12 cellular contexts compared by ENCODE assay signal in genomic region chr11:62842891-62843290, GRCh38. TPM values are rescaled to one million over a fixed set of nuclear protein-coding genes. Genes with fewer than 3 reads are reported as not detected.
A peak's percentile ranks its signal among the peaks of the same experiment; 100 is the strongest.
DNase-seq lines count a peak whose midpoint lies in the region; TF ChIP-seq lines count a peak whose summit lies in the region.
"Not testable (repeated sequence)": the region's sequence is repeated elsewhere in the genome, so short reads cannot be mapped to it uniquely, and the experiment has no call there.
"Had no signal": no experiment of that assay in that cellular context is flagged by ENCODE, and none has a peak within 500 bp of the region (broad histone marks: within the 10 kb centered on the region; RNA-seq: fewer than 3 reads in every experiment).

No MANE protein-coding gene starts in this region.

- TF ChIP-seq CTCF in ascending aorta (IDR thresholded peaks at IDR 0.05); esophagus muscularis mucosa (IDR thresholded peaks at IDR 0.05); liver (IDR thresholded peaks at IDR 0.05; ENCODE audit: low read depth, low read length, missing input control); osteoblast (IDR thresholded peaks at IDR 0.05; ENCODE audit: extremely low read depth, low read depth, low read length): not testable (repeated sequence)

- not testable (repeated sequence) for H3K9me3 ChIP-seq in ascending aorta; esophagus muscularis mucosa; liver (ENCODE audit: control insufficient read depth in 4 of 4, low read length in 3 of 4); osteoblast (ENCODE audit: low read depth, low read length); stomach smooth muscle (ENCODE audit: control insufficient read depth in 2 of 2, low read length in 2 of 2)

- TF ChIP-seq EP300 in esophagus muscularis mucosa (IDR thresholded peaks at IDR 0.05): not testable (repeated sequence)

- H3K27me3 ChIP-seq in ascending aorta; esophagus muscularis mucosa; liver (ENCODE audit: control insufficient read depth in 4 of 4, insufficient read depth in 4 of 4, low read length in 3 of 4); osteoblast (ENCODE audit: insufficient read depth, low read length); stomach smooth muscle (ENCODE audit: control insufficient read depth in 1 of 2, insufficient read depth in 2 of 2, low read length in 2 of 2): not testable (repeated sequence)

- H3K79me2 ChIP-seq in osteoblast (ENCODE audit: insufficient read depth, low read length): peaks cover 15% of the 10 kb centered on the region

- H4K20me1 ChIP-seq in osteoblast (ENCODE audit: insufficient read depth, low read length): not testable (repeated sequence)

- peak; percentile 75 for DNase-seq in NCI-H2227 treated with DMSO at 0.1 percent for 48 hours (lab: John Stamatoyannopoulos, UW)
- DNase-seq in ascending aorta (ENCODE audit: low spot score in 2 of 2); esophagus muscularis mucosa (ENCODE audit: extremely low spot score); osteoblast (ENCODE audit: insufficient read length, low spot score, missing footprints): not testable (repeated sequence)

- TF ChIP-seq RAD21 in liver (IDR thresholded peaks at IDR 0.05): not testable (repeated sequence)

- H2AFZ ChIP-seq in osteoblast (ENCODE audit: low read length): peak overlapping the region; percentile 88

- WGBS in esophagus muscularis mucosa: 82% methylated on average over 9 of the region's 9 CpGs
- WGBS in liver: 94% methylated on average over 9 of the region's 9 CpGs

- peak overlapping the region; percentile 94 to 96 for H3K9ac ChIP-seq in liver (ENCODE audit: low read depth in 1 of 2, low read length in 2 of 2)
- peak overlapping the region; percentile 91 to 96 for H3K9ac ChIP-seq in stomach smooth muscle (ENCODE audit: low read length in 2 of 2)

- intact Hi-C loops in ascending aorta (cut with DNase I): loop anchor here (1.0 to 5.0 kb wide), 3 partner anchors 12 to 296 kb away; partner anchors contain the start of genes AHNAK and SLC3A2
- intact Hi-C loops in esophagus muscularis mucosa (cut with DNase I): not testable (repeated sequence)

- H3K4me1 ChIP-seq in ascending aorta (peaks cover 6 to 13% of the 10 kb centered on the region in 2 donors), esophagus muscularis mucosa (peaks cover 27 to 36% (median 32%) of the 10 kb centered on the region in 4 donors), liver (ENCODE audit: control insufficient read depth in 4 of 4, insufficient read depth in 4 of 4, low read length in 3 of 4) (peaks cover 0 to 23% (median 17%) of the 10 kb centered on the region in 4 donors), osteoblast (ENCODE audit: insufficient read depth, low read length) (peaks cover 21% of the 10 kb centered on the region), stomach smooth muscle (ENCODE audit: control insufficient read depth, insufficient read depth, low read length) (peaks cover 26% of the 10 kb centered on the region)

- H3K4me3 ChIP-seq in GM08714 (ENCODE audit: low read length) (peak overlapping the region; percentile 51; the same call in 1 of the 2 replicates), ascending aorta (peak overlapping the region in 1 of 2 donors; percentile 79), liver (ENCODE audit: low read depth in 1 of 3, low read length in 3 of 3) (peak overlapping the region in 1 of 3 donors; percentile 59), stomach smooth muscle (ENCODE audit: low read length in 2 of 2) (peak overlapping the region; percentile 18 to 76)
- H3K4me3 ChIP-seq in esophagus muscularis mucosa; osteoblast (ENCODE audit: insufficient read depth, low read length): not testable (repeated sequence)

- not testable (repeated sequence) for H3K36me3 ChIP-seq in ascending aorta; esophagus muscularis mucosa; liver (ENCODE audit: control insufficient read depth in 4 of 4, insufficient read depth in 3 of 4, low read depth in 1 of 4, low read length in 3 of 4); osteoblast (ENCODE audit: insufficient read depth, low read length); stomach smooth muscle (ENCODE audit: control insufficient read depth in 2 of 2, insufficient read depth in 2 of 2, low read length in 2 of 2)

- peak overlapping the region; percentile 78 for H3K4me2 ChIP-seq in osteoblast (ENCODE audit: insufficient read depth, low read length)

- H3K27ac ChIP-seq in ascending aorta (peak overlapping the region; percentile 93 to 95), esophagus muscularis mucosa (replicated peaks in 1 of 4) (peak overlapping the region; percentile 94 to 99 (median 98)), liver (ENCODE audit: low read depth in 1 of 2, low read length in 2 of 2) (peak overlapping the region in 1 of 2 donors; percentile 99), osteoblast (ENCODE audit: low read depth, low read length) (peak overlapping the region; percentile 99), stomach smooth muscle (ENCODE audit: low read length) (peak overlapping the region; percentile 92)

- TF ChIP-seq POLR2A in esophagus muscularis mucosa (IDR thresholded peaks at IDR 0.05; ENCODE audit: low read depth): not testable (repeated sequence)

RNA-seq across cellular contexts. Expression of gene WDR74, which starts 3.5 kb away (rescaled TPM):
- total RNA-seq in ascending aorta (28.7 TPM), esophagus muscularis mucosa (10 to 100 TPM; 18.3 to 53.1 (median 48.1) TPM), liver (10 to 100 TPM; 17.1 to 21.5 TPM), osteoblast (31.2 and 34.0 TPM in 2 replicates)
- 10 to 100 TPM; 19.6 to 22.5 TPM for polyA plus RNA-seq in liver

RNA-seq across cellular contexts. Expression of gene TEX54, which starts 10.2 kb away (rescaled TPM):
- total RNA-seq in ascending aorta: not detected
- not detected for total RNA-seq in esophagus muscularis mucosa
- total RNA-seq in liver: not detected
- polyA plus RNA-seq in liver: 1 to 10 TPM in 1 of 2 donors, not detected in 1; 1.6 TPM
- total RNA-seq in osteoblast: not detected in 2 replicates
- total RNA-seq: activated CD8-positive, alpha-beta T cell treated with anti-CD3 and anti-CD28 coated beads, Interleukin-2, amount 10 ng/mL, durations not matched to agents 7 days and 5 days; cerebellum; natural killer cell; T-helper 1 cell treated with Interleukin-12 subunit alpha and Interleukin-12 subunit beta and Interleukin-4 antibody, amounts not matched to agents 30 ng/mL and 1 ng/mL, for 36 hours; WTC11 had no signal

RNA-seq across cellular contexts. Expression of gene STX5, which starts 11.0 kb away (rescaled TPM):
- total RNA-seq in ascending aorta: 40.3 TPM
- 10 to 100 TPM; 22.8 to 31.6 (median 31.6) TPM for total RNA-seq in esophagus muscularis mucosa
- total RNA-seq in liver: 10 to 100 TPM; 22.4 to 34.1 TPM
- polyA plus RNA-seq in liver: 10 to 100 TPM; 13.6 to 29.8 TPM
- 35.8 and 40.7 TPM in 2 replicates for total RNA-seq in osteoblast

RNA-seq across cellular contexts. Expression of gene NXF1, which starts 37.7 kb away (rescaled TPM):
- total RNA-seq in ascending aorta (41.8 TPM), esophagus muscularis mucosa (10 to 100 TPM; 38.6 to 86.4 (median 48.4) TPM), liver (10 to 100 TPM; 17.3 to 38.3 TPM), osteoblast (25.6 and 31.1 TPM in 2 replicates)
- 10 to 100 TPM; 30.3 to 35.1 TPM for polyA plus RNA-seq in liver

RNA-seq across cellular contexts. Expression of gene SLC3A2, which starts 37.8 kb away (rescaled TPM):
- total RNA-seq in ascending aorta: 143 TPM
- 100 to 1,000 TPM in 1 of 4 donors, 10 to 100 TPM in 3; 53.2 to 123 (median 86.4) TPM for total RNA-seq in esophagus muscularis mucosa
- 10 to 100 TPM; 48.1 to 59.5 TPM for total RNA-seq in liver
- 10 to 100 TPM; 34.3 to 53.9 TPM for polyA plus RNA-seq in liver
- 217 and 259 TPM in 2 replicates for total RNA-seq in osteoblast
